12 cellular contexts compared by ENCODE assay signal in genomic region chr16:89482824-89483220, GRCh38. TPM values are rescaled to one million over a fixed set of nuclear protein-coding genes. Genes with fewer than 3 reads are reported as not detected.
DNase-seq lines count a peak whose midpoint lies in the region; ATAC-seq and TF ChIP-seq lines count a peak whose summit lies in the region.
"Had no signal": no experiment of that assay in that cellular context is flagged by ENCODE, and none has a peak within 500 bp of the region (broad histone marks: within the 10 kb centered on the region; RNA-seq: fewer than 3 reads in every experiment).

No MANE protein-coding gene starts in this region.

- no peak for TF ChIP-seq CTCF in CD4-positive, alpha-beta T cell (IDR thresholded peaks at IDR 0.05)
- TF ChIP-seq CTCF in neutrophil (IDR thresholded peaks at IDR 0.05): no peak

- peak overlapping the region; percentile 97 for H3K27ac Mint-ChIP-seq in CD4-positive, alpha-beta T cell

- peaks cover 92% of the 10 kb centered on the region for H3K4me1 Mint-ChIP-seq in CD4-positive, alpha-beta T cell (ENCODE audit: low read depth)

- ATAC-seq in CD4-positive, alpha-beta T cell (ENCODE audit: poor library complexity): no peak
- no peak for ATAC-seq in HG02610 (IDR thresholded peaks at IDR 0.05; ENCODE audit: unreplicated experiment)
- ATAC-seq: HCT116 had no signal

- H3K4me3 ChIP-seq in duodenal mucosa (ENCODE audit: low read depth in 1 of 2, low read length in 2 of 2): peak overlapping the region; percentile 19 to 21
- no peak overlapping the region for H3K4me3 ChIP-seq in neutrophil (ENCODE audit: low read depth in 1 of 2, low read length in 1 of 2)
- H3K4me3 ChIP-seq: upper lobe of right lung had no signal

- peaks cover 65 to 69% of the 10 kb centered on the region in 2 donors for H3K4me1 ChIP-seq in duodenal mucosa (ENCODE audit: control insufficient read depth in 1 of 2, insufficient read depth in 2 of 2, low read length in 2 of 2)
- peaks cover 69 to 73% of the 10 kb centered on the region in 2 experiments for H3K4me1 ChIP-seq in neutrophil (ENCODE audit: control insufficient read depth in 1 of 2, insufficient read depth in 1 of 2, low read depth in 1 of 2, low read length in 1 of 2)

- peak overlapping the region; percentile 20 to 22 for H3K9ac ChIP-seq in duodenal mucosa (ENCODE audit: low read depth in 1 of 2, low read length in 2 of 2)

- no peaks in the 10 kb centered on the region for H3K27me3 Mint-ChIP-seq in CD4-positive, alpha-beta T cell

- H3K27ac ChIP-seq in CD4-positive, alpha-beta T cell (ENCODE audit: low read depth, low read length): peak overlapping the region; percentile 79
- H3K27ac ChIP-seq in duodenal mucosa (ENCODE audit: low read depth, low read length): no peak overlapping the region
- peak overlapping the region; percentile 57 for H3K27ac ChIP-seq in neutrophil
- H3K27ac ChIP-seq: upper lobe of right lung had no signal

- POLR2A ChIA-PET in CD4-positive, alpha-beta T cell (lab: Charles Lee): interaction anchor here (2.0 to 3.1 kb wide), 6 partner anchors 8 to 167 kb away, joined by 6 to 21 read pairs (median 10); partner anchors contain the start of gene SPG7

- CTCF ChIA-PET in CD4-positive, alpha-beta T cell (lab: Charles Lee): interaction anchor here (1.7 kb wide), 1 partner anchor 26 kb away, joined by 7 read pairs; no protein-coding TSS in a partner anchor

- H3K27me3 ChIP-seq in CD4-positive, alpha-beta T cell (ENCODE audit: control insufficient read depth, insufficient read depth, low read length): no peaks in the 10 kb centered on the region
- H3K27me3 ChIP-seq in duodenal mucosa (ENCODE audit: control insufficient read depth in 1 of 2, insufficient read depth in 2 of 2, low read length in 2 of 2) (no peaks in the 10 kb centered on the region), neutrophil (no peaks in the 10 kb centered on the region)
- H3K27me3 ChIP-seq: upper lobe of right lung had no signal

- no peaks in the 10 kb centered on the region for H3K9me3 ChIP-seq in CD4-positive, alpha-beta T cell (ENCODE audit: control insufficient read depth, low read length)
- no peaks in the 10 kb centered on the region for H3K9me3 ChIP-seq in duodenal mucosa (ENCODE audit: control insufficient read depth in 1 of 2, low read length in 2 of 2)
- no peaks in the 10 kb centered on the region for H3K9me3 ChIP-seq in neutrophil
- H3K9me3 ChIP-seq: upper lobe of right lung had no signal

- H3K36me3 Mint-ChIP-seq in CD4-positive, alpha-beta T cell (ENCODE audit: low read depth): peaks cover 48% of the 10 kb centered on the region

- DNase-seq in CD4-positive, alpha-beta T cell: no peak
- no peak for DNase-seq in head of caudate nucleus
- DNase-seq in COR-L47 (lab: John Stamatoyannopoulos, UW): no peak
- DNase-seq in T1000 (lab: John Stamatoyannopoulos, UW): no peak
- DNase-seq: amygdala, NCI-H2171 treated with DMSO at 0.1 percent for 48 hours, upper lobe of right lung had no signal

- peak overlapping the region; percentile 89 for H3K4me3 Mint-ChIP-seq in CD4-positive, alpha-beta T cell

- no peaks in the 10 kb centered on the region for H3K9me3 Mint-ChIP-seq in CD4-positive, alpha-beta T cell

- intact Hi-C loops in CD4-positive, alpha-beta T cell (cut with DNase I, micrococcal nuclease): loop anchor here in 1 of 2 experiments (5.0 kb wide), 1 partner anchor 41 kb away; no protein-coding TSS in a partner anchor
- intact Hi-C loops in head of caudate nucleus (cut with DNase I): no loop called here

- H3K36me3 ChIP-seq in duodenal mucosa (ENCODE audit: control insufficient read depth in 1 of 2, insufficient read depth in 2 of 2, low read length in 2 of 2): no peaks in the 10 kb centered on the region
- no peaks in the 10 kb centered on the region for H3K36me3 ChIP-seq in neutrophil
- H3K36me3 ChIP-seq: upper lobe of right lung had no signal

TF ChIP-seq in PFSK-1, 5 proteins besides CTCF, POLR2A, EP300 and RAD21:
- TF ChIP-seq POLR2AphosphoS5 (IDR thresholded peaks at IDR 0.05; ENCODE audit: low read depth, low read length): 0 out of 2 replicates have a peak, but pooled peaks have one; percentile 23
- TF ChIP-seq, protein P1, sequence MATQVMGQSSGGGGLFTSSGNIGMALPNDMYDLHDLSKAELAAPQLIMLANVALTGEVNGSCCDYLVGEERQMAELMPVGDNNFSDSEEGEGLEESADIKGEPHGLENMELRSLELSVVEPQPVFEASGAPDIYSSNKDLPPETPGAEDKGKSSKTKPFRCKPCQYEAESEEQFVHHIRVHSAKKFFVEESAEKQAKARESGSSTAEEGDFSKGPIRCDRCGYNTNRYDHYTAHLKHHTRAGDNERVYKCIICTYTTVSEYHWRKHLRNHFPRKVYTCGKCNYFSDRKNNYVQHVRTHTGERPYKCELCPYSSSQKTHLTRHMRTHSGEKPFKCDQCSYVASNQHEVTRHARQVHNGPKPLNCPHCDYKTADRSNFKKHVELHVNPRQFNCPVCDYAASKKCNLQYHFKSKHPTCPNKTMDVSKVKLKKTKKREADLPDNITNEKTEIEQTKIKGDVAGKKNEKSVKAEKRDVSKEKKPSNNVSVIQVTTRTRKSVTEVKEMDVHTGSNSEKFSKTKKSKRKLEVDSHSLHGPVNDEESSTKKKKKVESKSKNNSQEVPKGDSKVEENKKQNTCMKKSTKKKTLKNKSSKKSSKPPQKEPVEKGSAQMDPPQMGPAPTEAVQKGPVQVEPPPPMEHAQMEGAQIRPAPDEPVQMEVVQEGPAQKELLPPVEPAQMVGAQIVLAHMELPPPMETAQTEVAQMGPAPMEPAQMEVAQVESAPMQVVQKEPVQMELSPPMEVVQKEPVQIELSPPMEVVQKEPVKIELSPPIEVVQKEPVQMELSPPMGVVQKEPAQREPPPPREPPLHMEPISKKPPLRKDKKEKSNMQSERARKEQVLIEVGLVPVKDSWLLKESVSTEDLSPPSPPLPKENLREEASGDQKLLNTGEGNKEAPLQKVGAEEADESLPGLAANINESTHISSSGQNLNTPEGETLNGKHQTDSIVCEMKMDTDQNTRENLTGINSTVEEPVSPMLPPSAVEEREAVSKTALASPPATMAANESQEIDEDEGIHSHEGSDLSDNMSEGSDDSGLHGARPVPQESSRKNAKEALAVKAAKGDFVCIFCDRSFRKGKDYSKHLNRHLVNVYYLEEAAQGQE (IDR thresholded peaks at IDR 0.05; ENCODE audit: insufficient read depth in 1 of 2, low read depth in 2 of 2, low read length in 2 of 2): no peak

RNA-seq across cellular contexts. Expression of gene ANKRD11, which starts 7.5 kb away (rescaled TPM):
- 100 to 1,000 TPM; 200 to 211 TPM for total RNA-seq in CD4-positive, alpha-beta T cell
- 194 TPM for polyA plus RNA-seq in PFSK-1 (2012; ENCODE audit: insufficient read length, low read depth)

RNA-seq across cellular contexts. Expression of gene SPG7, which starts 25.4 kb away (rescaled TPM):
- 100 to 1,000 TPM; 163 to 167 TPM for total RNA-seq in CD4-positive, alpha-beta T cell
- polyA plus RNA-seq in PFSK-1 (2012; ENCODE audit: insufficient read length, low read depth): 91.3 TPM

Comparison
In these comparisons a context has a peak if more than half of its experiments do, and no peak if none do; other contexts are left out.
1. H3K4me3 ChIP-seq: peak in duodenal mucosa (2 of 2); none in neutrophil (0 of 2).